In genomic region chr1:157073944-157074685, GRCh38 we compare ENCODE assay signal across 8 cellular contexts. TPM values are rescaled to one million over a fixed set of nuclear protein-coding genes. Genes with fewer than 3 reads are reported as not detected.
DNase-seq lines count a peak whose midpoint lies in the region; ATAC-seq and TF ChIP-seq lines count a peak whose summit lies in the region.

No MANE protein-coding gene starts in this region.

- H3K4me3 ChIP-seq in WERI-Rb-1 (ENCODE audit: low read depth, low read length), result peak overlapping the region; percentile 28
- H3K4me3 ChIP-seq in muscle layer of colon (ENCODE audit: low read depth in 1 of 2, low read length in 2 of 2), result peak overlapping the region; percentile 16 to 20
- peak overlapping the region in 2 of 4 donors; percentile 13 to 17 for H3K4me3 ChIP-seq in upper lobe of left lung

- H3K27me3 ChIP-seq in WERI-Rb-1 (ENCODE audit: insufficient read depth, low read depth, severe bottlenecking) (no peaks in the 10 kb centered on the region), muscle layer of colon (ENCODE audit: control insufficient read depth in 1 of 2, insufficient read depth in 2 of 2, low read length in 2 of 2) (no peaks in the 10 kb centered on the region), upper lobe of left lung (no peaks in the 10 kb centered on the region)

- TF ChIP-seq CTCF in WERI-Rb-1 (IDR thresholded peaks at IDR 0.05; ENCODE audit: low read depth, low read length), result peak; percentile 93
- TF ChIP-seq CTCF in upper lobe of left lung (IDR thresholded peaks at IDR 0.05), result peak; percentile 45 to 77 (median 64)

- no peak overlapping the region for H3K9ac ChIP-seq in muscle layer of colon (ENCODE audit: low read length)

- peak; percentile 23 to 56 for DNase-seq in NCI-H187 (lab: John Stamatoyannopoulos, UW)
- no peak for DNase-seq in NCI-H187 treated with DMSO at 0.1 percent for 48 hours (lab: John Stamatoyannopoulos, UW)
- peak; percentile 56 for DNase-seq in NCI-H146 treated with DMSO at 0.1 percent for 48 hours (lab: John Stamatoyannopoulos, UW; ENCODE audit: unreplicated experiment)
- peak; percentile 95 for DNase-seq in WERI-Rb-1
- peak; percentile 76 to 77 for DNase-seq in upper lobe of left lung

- no peaks in the 10 kb centered on the region for H3K36me3 ChIP-seq in WERI-Rb-1
- no peaks in the 10 kb centered on the region for H3K36me3 ChIP-seq in muscle layer of colon (ENCODE audit: insufficient read depth, low read length)
- H3K36me3 ChIP-seq in upper lobe of left lung, result no peaks in the 10 kb centered on the region

- H3K9me3 ChIP-seq in WERI-Rb-1 (ENCODE audit: severe bottlenecking), result no peaks in the 10 kb centered on the region
- H3K9me3 ChIP-seq in muscle layer of colon (ENCODE audit: low read length), result no peaks in the 10 kb centered on the region
- H3K9me3 ChIP-seq in upper lobe of left lung, result no peaks in the 10 kb centered on the region

- peak; percentile 49 for ATAC-seq in esophagus mucosa
- peak in 1 of 2 donors; percentile 74 for ATAC-seq in upper lobe of left lung (ENCODE audit: low FRiP score in 2 of 2)
- ATAC-seq in HG02938 (IDR thresholded peaks at IDR 0.05; ENCODE audit: unreplicated experiment), result no peak

- TF ChIP-seq EP300 in upper lobe of left lung (IDR thresholded peaks at IDR 0.05), result no peak

- 28 to 64% methylated on average over 8 to 24 of the region's 35 CpGs for WGBS in upper lobe of left lung, 2 donors

- H3K4me1 ChIP-seq in muscle layer of colon (ENCODE audit: insufficient read depth, low read length) (peaks cover 5% of the 10 kb centered on the region), upper lobe of left lung (peaks cover 0 to 8% (median 8%) of the 10 kb centered on the region in 4 donors)

- H3K27ac ChIP-seq in WERI-Rb-1, result no peak overlapping the region
- no peak overlapping the region for H3K27ac ChIP-seq in muscle layer of colon (ENCODE audit: low read depth, low read length)
- H3K27ac ChIP-seq in upper lobe of left lung, result no peak overlapping the region

- TF ChIP-seq POLR2A in upper lobe of left lung (IDR thresholded peaks at IDR 0.05), result no peak

RNA-seq across cellular contexts. Expression of gene ETV3L, which starts 25.5 kb away (rescaled TPM):
- total RNA-seq in esophagus mucosa (not detected), upper lobe of left lung (not detected)

RNA-seq across cellular contexts. Expression of gene ARHGEF11, which starts 28.6 kb away (rescaled TPM):
- total RNA-seq in esophagus mucosa (13.2 TPM), upper lobe of left lung (100 to 1,000 TPM in 1 of 6 donors, 10 to 100 TPM in 5; 39.2 to 170 (median 50.9) TPM)
